Comparison of ENCODE assay signal across 17 cellular contexts in the genomic region with DNA sequence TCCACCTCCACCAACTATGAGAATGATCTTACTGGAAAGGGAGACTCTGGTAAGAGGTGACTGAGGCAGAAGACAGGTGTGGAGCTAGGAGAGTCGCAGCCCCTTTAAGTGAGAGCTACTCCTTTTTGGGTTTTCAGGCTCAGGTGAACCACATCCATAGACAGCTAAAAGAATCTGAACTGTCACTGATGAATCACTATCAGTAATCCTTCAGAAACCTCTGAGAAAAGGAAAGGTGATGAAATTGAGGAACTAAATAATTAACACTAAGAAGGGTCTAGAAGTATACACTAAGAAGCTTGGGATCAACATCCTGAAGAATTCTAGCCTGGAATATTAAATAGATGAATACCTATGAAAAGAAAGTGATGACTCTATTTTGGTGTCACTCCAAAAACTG.
DNase-seq lines count a peak whose midpoint lies in the region; ATAC-seq and TF ChIP-seq lines count a peak whose summit lies in the region.
"Had no signal": no experiment of that assay in that cellular context is flagged by ENCODE, and none has a peak within 500 bp of the region (broad histone marks: within the 10 kb centered on the region; RNA-seq: fewer than 3 reads in every experiment).

No MANE protein-coding gene starts in this region.

- no peaks in the 10 kb centered on the region for H3K9me3 Mint-ChIP-seq in activated T-helper 17 cell treated with anti-CD3 and anti-CD28 coated beads, Interleukin-2, amount 50 U/mL, for 72 hours
- H3K9me3 Mint-ChIP-seq in nephron = no peaks in the 10 kb centered on the region
- H3K9me3 Mint-ChIP-seq: activated T-helper 1 cell treated with anti-CD3 and anti-CD28 coated beads, Interleukin-12 subunit alpha, Interleukin-12 subunit beta, Interleukin-2, Interleukin-4 antibody, amounts not matched to agents 30 ng/mL and 10 ng/mL and 1 ng/mL, durations not matched to agents 14 hours and 24 hours and 36 hours; memory B cell; stimulated activated naive CD8-positive, alpha-beta T cell treated with anti-CD3 and anti-CD28 coated beads, Interleukin-15, amount 100 ng/mL, for 72 hours had no signal

- no peak for TF ChIP-seq POLR2A in esophagus muscularis mucosa (IDR thresholded peaks at IDR 0.05; ENCODE audit: low read depth)

- no peaks in the 10 kb centered on the region for H3K4me1 Mint-ChIP-seq in activated T-helper 17 cell treated with anti-CD3 and anti-CD28 coated beads, Interleukin-2, amount 50 U/mL, for 72 hours
- H3K4me1 Mint-ChIP-seq in nephron = peaks cover 73% of the 10 kb centered on the region
- H3K4me1 Mint-ChIP-seq: memory B cell; stimulated activated naive CD8-positive, alpha-beta T cell treated with anti-CD3 and anti-CD28 coated beads, Interleukin-15, amount 100 ng/mL, for 72 hours had no signal

- no peaks in the 10 kb centered on the region for H3K36me3 Mint-ChIP-seq in activated T-helper 17 cell treated with anti-CD3 and anti-CD28 coated beads, Interleukin-2, amount 50 U/mL, for 72 hours (ENCODE audit: low read depth)
- no peaks in the 10 kb centered on the region for H3K36me3 Mint-ChIP-seq in nephron (ENCODE audit: low read depth)
- H3K36me3 Mint-ChIP-seq: memory B cell had no signal

- H3K27me3 ChIP-seq in esophagus muscularis mucosa (no peaks in the 10 kb centered on the region), thymus (ENCODE audit: control insufficient read depth, insufficient read depth) (no peaks in the 10 kb centered on the region)

- H3K27ac ChIP-seq in esophagus muscularis mucosa (replicated peaks in 1 of 4) = peak overlapping the region; percentile 85 to 97 (median 94)
- peak overlapping the region; percentile 8 for H3K27ac ChIP-seq in thymus (ENCODE audit: low read depth)

- H3K36me3 ChIP-seq in esophagus muscularis mucosa (no peaks in the 10 kb centered on the region), thymus (ENCODE audit: control insufficient read depth, insufficient read depth) (no peaks in the 10 kb centered on the region)

- H3K4me1 ChIP-seq in esophagus muscularis mucosa = peaks cover 96 to 100% (median 98%) of the 10 kb centered on the region in 4 donors
- no peaks in the 10 kb centered on the region for H3K4me1 ChIP-seq in thymus (ENCODE audit: control insufficient read depth, insufficient read depth, low read length)

- H3K4me3 ChIP-seq in esophagus muscularis mucosa = no peak overlapping the region
- no peak overlapping the region for H3K4me3 ChIP-seq in thymus (ENCODE audit: low read length)

- no peak for ATAC-seq in activated T-helper 17 cell treated with anti-CD3 and anti-CD28 coated beads, Interleukin-2, amount 50 U/mL, for 72 hours (replicated peaks)
- ATAC-seq in GM19455 (IDR thresholded peaks at IDR 0.05; ENCODE audit: unreplicated experiment) = no peak
- ATAC-seq: activated CD8-positive, alpha-beta T cell treated with anti-CD3 and anti-CD28 coated beads, Interleukin-2, amount 10 ng/mL, durations not matched to agents 7 days and 5 days; stimulated activated naive CD8-positive, alpha-beta T cell treated with anti-CD3 and anti-CD28 coated beads, Interleukin-15, amount 100 ng/mL, for 72 hours had no signal

- no peak overlapping the region for H3K4me3 Mint-ChIP-seq in activated T-helper 17 cell treated with anti-CD3 and anti-CD28 coated beads, Interleukin-2, amount 50 U/mL, for 72 hours
- no peak overlapping the region for H3K4me3 Mint-ChIP-seq in nephron
- H3K4me3 Mint-ChIP-seq: activated CD8-positive, alpha-beta T cell treated with anti-CD3 and anti-CD28 coated beads, Interleukin-2, amount 10 ng/mL, durations not matched to agents 7 days and 5 days; activated T-helper 1 cell treated with anti-CD3 and anti-CD28 coated beads, Interleukin-12 subunit alpha, Interleukin-12 subunit beta, Interleukin-2, Interleukin-4 antibody, amounts not matched to agents 30 ng/mL and 10 ng/mL and 1 ng/mL, durations not matched to agents 14 hours and 24 hours and 36 hours; memory B cell; stimulated activated naive CD8-positive, alpha-beta T cell treated with anti-CD3 and anti-CD28 coated beads, Interleukin-15, amount 100 ng/mL, for 72 hours had no signal

- intact Hi-C loops in esophagus muscularis mucosa (cut with DNase I) = loop anchor here (10.0 kb wide), 1 partner anchor 57 kb away; no protein-coding TSS in a partner anchor

- no peak for TF ChIP-seq EP300 in esophagus muscularis mucosa (IDR thresholded peaks at IDR 0.05)

- WGBS in esophagus muscularis mucosa = 93% methylated on average over 1 of the region's 1 CpG
- 89% methylated on average over 1 of the region's 1 CpG for WGBS in thymus

- no peaks in the 10 kb centered on the region for H3K9me3 ChIP-seq in esophagus muscularis mucosa
- H3K9me3 ChIP-seq in thymus (ENCODE audit: control insufficient read depth) = no peaks in the 10 kb centered on the region

- no peak for TF ChIP-seq CTCF in esophagus muscularis mucosa (IDR thresholded peaks at IDR 0.05)
- no peak for TF ChIP-seq CTCF in nephron (IDR thresholded peaks at IDR 0.05; ENCODE audit: unreplicated experiment in 3 of 3)
- TF ChIP-seq CTCF in GM10266 (IDR thresholded peaks at IDR 0.05; ENCODE audit: control insufficient read depth, insufficient read depth, low read depth, missing control alignments) = no peak

- no peak for DNase-seq in esophagus muscularis mucosa (ENCODE audit: extremely low spot score)
- no peak for DNase-seq in mucosa of gallbladder (ENCODE audit: low spot score)
- DNase-seq in GM10266 (ENCODE audit: extremely low spot score) = no peak
- DNase-seq in dermis blood vessel endothelial cell = no peak
- DNase-seq: activated CD8-positive, alpha-beta T cell treated with anti-CD3 and anti-CD28 coated beads, Interleukin-2, amount 10 ng/mL, durations not matched to agents 7 days and 5 days; COR-L47; NCI-H2029; NCI-H524; OCI-M1; stimulated activated CD4-positive, alpha-beta T cell treated with anti-CD3 and anti-CD28 coated beads, Interleukin-12 subunit alpha, Interleukin-12 subunit beta, amount 100 ng/mL, for 4 hours; stimulated activated naive CD8-positive, alpha-beta T cell treated with anti-CD3 and anti-CD28 coated beads, Interleukin-15, amount 100 ng/mL, for 72 hours had no signal

- H3K27me3 Mint-ChIP-seq in activated T-helper 17 cell treated with anti-CD3 and anti-CD28 coated beads, Interleukin-2, amount 50 U/mL, for 72 hours = no peaks in the 10 kb centered on the region
- H3K27me3 Mint-ChIP-seq in nephron (ENCODE audit: low read depth) = no peaks in the 10 kb centered on the region

- peak overlapping the region; percentile 27 for H3K27ac Mint-ChIP-seq in activated T-helper 17 cell treated with anti-CD3 and anti-CD28 coated beads, Interleukin-2, amount 50 U/mL, for 72 hours
- H3K27ac Mint-ChIP-seq in nephron = peak overlapping the region in 2 of 3 experiments; percentile 13 to 41
- H3K27ac Mint-ChIP-seq: activated CD8-positive, alpha-beta T cell treated with anti-CD3 and anti-CD28 coated beads, Interleukin-2, amount 10 ng/mL, durations not matched to agents 7 days and 5 days; activated T-helper 1 cell treated with anti-CD3 and anti-CD28 coated beads, Interleukin-12 subunit alpha, Interleukin-12 subunit beta, Interleukin-2, Interleukin-4 antibody, amounts not matched to agents 30 ng/mL and 10 ng/mL and 1 ng/mL, durations not matched to agents 14 hours and 24 hours and 36 hours; memory B cell; stimulated activated naive CD8-positive, alpha-beta T cell treated with anti-CD3 and anti-CD28 coated beads, Interleukin-15, amount 100 ng/mL, for 72 hours had no signal
